ENCODE assay signal across 9 cellular contexts in the genomic region with DNA sequence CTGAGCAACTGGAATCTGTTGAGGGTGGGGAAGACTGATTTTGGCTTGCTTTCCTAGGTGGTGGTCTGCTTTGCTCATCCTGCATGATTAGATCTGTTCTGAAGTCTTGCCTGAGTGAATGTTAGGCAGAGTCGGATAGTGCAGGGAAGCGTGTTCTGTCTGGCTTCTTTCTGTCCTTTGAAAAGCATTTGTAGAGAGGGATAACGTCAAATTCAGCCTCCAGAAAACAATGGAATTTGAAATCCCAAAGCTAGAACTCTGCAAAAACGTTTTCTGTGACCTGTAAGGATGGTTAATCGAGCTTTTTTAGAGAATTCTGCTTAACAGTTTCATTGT. TPM values are rescaled to one million over a fixed set of nuclear protein-coding genes. Genes with fewer than 3 reads are reported as not detected.
DNase-seq lines count a peak whose midpoint lies in the region; ATAC-seq and TF ChIP-seq lines count a peak whose summit lies in the region.
"Had no signal": no experiment of that assay in that cellular context is flagged by ENCODE, and none has a peak within 500 bp of the region (broad histone marks: within the 10 kb centered on the region; RNA-seq: fewer than 3 reads in every experiment).

No MANE protein-coding gene starts in this region.

- H3K4me3 ChIP-seq in heart right ventricle (peak overlapping the region; percentile 71 to 97 (median 76)), choroid plexus epithelial cell (ENCODE audit: low read depth, low read length) (peak overlapping the region; percentile 84), mucosa of rectum (ENCODE audit: low read length in 2 of 2) (peak overlapping the region; percentile 71 to 74)

- H3K27ac ChIP-seq in heart right ventricle (peak overlapping the region in 3 of 10 donors; percentile 86 to 92 (median 89)), mucosa of rectum (ENCODE audit: low read depth in 2 of 2, low read length in 2 of 2) (no peak overlapping the region)
- H3K27ac ChIP-seq: epithelial cell of prostate had no signal

- peak overlapping the region; percentile 81 to 94 for H3K9ac ChIP-seq in mucosa of rectum (ENCODE audit: low read depth in 1 of 2, low read length in 2 of 2)

- H3K36me3 ChIP-seq in heart right ventricle: no peaks in the 10 kb centered on the region
- H3K36me3 ChIP-seq in mucosa of rectum (ENCODE audit: control insufficient read depth in 2 of 2, insufficient read depth in 2 of 2, low read length in 2 of 2): no peaks in the 10 kb centered on the region

- H3K9me3 ChIP-seq in heart right ventricle: no peaks in the 10 kb centered on the region
- no peaks in the 10 kb centered on the region for H3K9me3 ChIP-seq in mucosa of rectum (ENCODE audit: control insufficient read depth in 2 of 2, low read length in 2 of 2)

- H3K27me3 ChIP-seq in heart right ventricle: no peaks in the 10 kb centered on the region
- no peaks in the 10 kb centered on the region for H3K27me3 ChIP-seq in mucosa of rectum (ENCODE audit: control insufficient read depth in 2 of 2, insufficient read depth in 2 of 2, low read length in 2 of 2)

- ATAC-seq in heart right ventricle: peak in 1 of 8 donors; percentile 6
- ATAC-seq in Right ventricle myocardium inferior: no peak
- no peak for ATAC-seq in HG02571 (IDR thresholded peaks at IDR 0.05; ENCODE audit: unreplicated experiment)

- 20 to 24% methylated on average over 5 of the region's 5 CpGs for WGBS in heart right ventricle, 2 donors

- intact Hi-C loops in heart right ventricle (cut with DNase I) (loop anchor here in 8 of 10 donors (2.0 to 10.0 kb wide), 14 partner anchors 53 to 235 kb away; no protein-coding TSS in a partner anchor), Right ventricle myocardium inferior (cut with DNase I) (loop anchor here (5.0 to 10.0 kb wide), 3 partner anchors 80 to 233 kb away; no protein-coding TSS in a partner anchor)

- peaks cover 0 to 32% (median 11%) of the 10 kb centered on the region in 9 donors for H3K4me1 ChIP-seq in heart right ventricle
- H3K4me1 ChIP-seq in mucosa of rectum (ENCODE audit: control insufficient read depth in 2 of 2, insufficient read depth in 2 of 2, low read length in 2 of 2): peaks cover 11 to 14% of the 10 kb centered on the region in 2 donors

- DNase-seq in heart right ventricle (no peak), Right ventricle myocardium inferior (ENCODE audit: missing footprints) (no peak), choroid plexus epithelial cell (ENCODE audit: low read depth) (no peak), GDM1 (lab: John Stamatoyannopoulos, UW) (no peak), T1000 (lab: John Stamatoyannopoulos, UW) (no peak), amygdala (lab: John Stamatoyannopoulos, UW) (no peak)

- TF ChIP-seq CTCF in heart right ventricle (IDR thresholded peaks at IDR 0.05) (no peak), choroid plexus epithelial cell (conservative IDR thresholded peaks at IDR 0.05; ENCODE audit: low read depth, low read length) (no peak)

RNA-seq across cellular contexts. Expression of gene GLCE, which starts 1.4 kb away (rescaled TPM):
- total RNA-seq in heart right ventricle (10 to 100 TPM in 2 of 10 donors, 1 to 10 TPM in 8; 6.0 to 13.3 (median 8.6) TPM), Right ventricle myocardium inferior (8.9 TPM)
- 1 to 10 TPM; 5.4 to 7.0 TPM for polyA plus RNA-seq in heart right ventricle
